12 cellular contexts compared by ENCODE assay signal in the genomic region with DNA sequence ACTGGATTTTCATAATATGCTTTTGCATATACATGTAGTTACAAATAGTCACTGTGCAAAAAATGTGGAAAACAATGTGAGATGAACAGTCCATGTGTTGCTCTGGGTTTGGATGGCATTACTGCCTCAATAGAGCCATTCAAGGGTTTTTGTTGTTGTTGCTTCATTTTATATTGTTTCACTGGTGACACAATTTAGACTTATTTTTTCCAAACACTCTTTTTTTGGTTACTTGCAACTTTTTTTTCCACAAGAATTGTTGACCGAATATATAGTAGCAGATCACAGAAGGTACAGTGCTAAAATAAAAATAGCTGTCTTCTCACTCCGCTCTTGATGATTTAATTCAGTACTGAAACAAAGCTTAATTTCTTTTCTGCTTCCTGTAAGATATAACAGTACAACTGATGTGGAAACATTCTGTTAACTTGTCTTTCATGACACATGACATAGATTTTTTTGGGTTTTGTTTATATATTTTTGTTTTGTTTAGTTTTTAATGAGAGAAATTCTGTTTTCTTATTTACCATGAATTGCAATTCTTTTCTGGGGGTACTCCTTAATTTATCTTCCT.
DNase-seq lines count a peak whose midpoint lies in the region; ATAC-seq lines count a peak whose summit lies in the region.
"Had no signal": no experiment of that assay in that cellular context is flagged by ENCODE, and none has a peak within 500 bp of the region (broad histone marks: within the 10 kb centered on the region; RNA-seq: fewer than 3 reads in every experiment).

No MANE protein-coding gene starts in this region.

- peak overlapping the region; percentile 33 for H3K27ac ChIP-seq in cingulate gyrus (ENCODE audit: low read depth, low read length)
- H3K27ac ChIP-seq in CD4-positive, alpha-beta memory T cell (ENCODE audit: low read depth, low read length) = no peak overlapping the region
- H3K27ac ChIP-seq: esophagus muscularis mucosa had no signal

- no peaks in the 10 kb centered on the region for H3K4me1 ChIP-seq in CD4-positive, alpha-beta memory T cell (ENCODE audit: insufficient read depth, low read length)
- H3K4me1 ChIP-seq: esophagus muscularis mucosa had no signal

- no peak overlapping the region for H3K4me3 Mint-ChIP-seq in CD4-positive, alpha-beta memory T cell
- H3K4me3 Mint-ChIP-seq: naive thymus-derived CD4-positive, alpha-beta T cell had no signal

- H3K36me3 Mint-ChIP-seq in CD4-positive, alpha-beta memory T cell = no peaks in the 10 kb centered on the region
- H3K36me3 Mint-ChIP-seq: naive thymus-derived CD4-positive, alpha-beta T cell had no signal

- H3K27me3 ChIP-seq in CD4-positive, alpha-beta memory T cell (ENCODE audit: insufficient read depth, low read length) = no peaks in the 10 kb centered on the region
- H3K27me3 ChIP-seq: esophagus muscularis mucosa had no signal

- intact Hi-C loops in CD4-positive, alpha-beta memory T cell (cut with micrococcal nuclease) = no loop called here

- no peaks in the 10 kb centered on the region for H3K27me3 Mint-ChIP-seq in CD4-positive, alpha-beta memory T cell
- H3K27me3 Mint-ChIP-seq: naive thymus-derived CD4-positive, alpha-beta T cell had no signal

- peak; percentile 88 for ATAC-seq in GM18498 (IDR thresholded peaks at IDR 0.05; ENCODE audit: unreplicated experiment)
- ATAC-seq in GM21360 (IDR thresholded peaks at IDR 0.05; ENCODE audit: unreplicated experiment) = peak; percentile 94
- ATAC-seq in HG03066 (IDR thresholded peaks at IDR 0.05; ENCODE audit: low read depth, unreplicated experiment) = peak; percentile 93
- ATAC-seq: naive thymus-derived CD4-positive, alpha-beta T cell had no signal

- H3K36me3 ChIP-seq in CD4-positive, alpha-beta memory T cell (ENCODE audit: insufficient read depth, low read length) = no peaks in the 10 kb centered on the region
- H3K36me3 ChIP-seq: esophagus muscularis mucosa had no signal

- no peak overlapping the region for H3K4me3 ChIP-seq in CD4-positive, alpha-beta memory T cell (ENCODE audit: low read length in 2 of 2)
- H3K4me3 ChIP-seq: esophagus muscularis mucosa had no signal

- no peak overlapping the region for H3K27ac Mint-ChIP-seq in CD4-positive, alpha-beta memory T cell
- H3K27ac Mint-ChIP-seq: naive thymus-derived CD4-positive, alpha-beta T cell had no signal

- H3K9me3 ChIP-seq in CD4-positive, alpha-beta memory T cell (ENCODE audit: control insufficient read depth in 1 of 2, low read length in 2 of 2) = peaks cover 0 to 4% of the 10 kb centered on the region in 2 donors
- H3K9me3 ChIP-seq: esophagus muscularis mucosa had no signal

- DNase-seq in activated CD4-positive, CD25-positive, alpha-beta regulatory T cell (lab: John Stamatoyannopoulos, UW) = no peak
- DNase-seq in COLO829 (ENCODE audit: low spot score) = no peak
- no peak for DNase-seq in CD4-positive, alpha-beta memory T cell
- DNase-seq in cerebellar nuclear complex (lab: John Stamatoyannopoulos, UW) = no peak
- DNase-seq: Kasumi-1; naive thymus-derived CD4-positive, alpha-beta T cell; NCI-H2107 had no signal

- POLR2A ChIA-PET in CD4-positive, alpha-beta memory T cell (lab: Charles Lee; ENCODE audit: partially characterized antibody) = no interaction called here

- peaks cover 0 to 4% (median 2%) of the 10 kb centered on the region in 8 donors for H3K9me3 Mint-ChIP-seq in CD4-positive, alpha-beta memory T cell

- H3K4me1 Mint-ChIP-seq in CD4-positive, alpha-beta memory T cell = no peaks in the 10 kb centered on the region
- H3K4me1 Mint-ChIP-seq: naive thymus-derived CD4-positive, alpha-beta T cell had no signal

- CTCF ChIA-PET in CD4-positive, alpha-beta memory T cell (lab: Charles Lee; ENCODE audit: partially characterized antibody) = no interaction called here
